Comparison of ENCODE assay signal across 8 cellular contexts in the genomic region with DNA sequence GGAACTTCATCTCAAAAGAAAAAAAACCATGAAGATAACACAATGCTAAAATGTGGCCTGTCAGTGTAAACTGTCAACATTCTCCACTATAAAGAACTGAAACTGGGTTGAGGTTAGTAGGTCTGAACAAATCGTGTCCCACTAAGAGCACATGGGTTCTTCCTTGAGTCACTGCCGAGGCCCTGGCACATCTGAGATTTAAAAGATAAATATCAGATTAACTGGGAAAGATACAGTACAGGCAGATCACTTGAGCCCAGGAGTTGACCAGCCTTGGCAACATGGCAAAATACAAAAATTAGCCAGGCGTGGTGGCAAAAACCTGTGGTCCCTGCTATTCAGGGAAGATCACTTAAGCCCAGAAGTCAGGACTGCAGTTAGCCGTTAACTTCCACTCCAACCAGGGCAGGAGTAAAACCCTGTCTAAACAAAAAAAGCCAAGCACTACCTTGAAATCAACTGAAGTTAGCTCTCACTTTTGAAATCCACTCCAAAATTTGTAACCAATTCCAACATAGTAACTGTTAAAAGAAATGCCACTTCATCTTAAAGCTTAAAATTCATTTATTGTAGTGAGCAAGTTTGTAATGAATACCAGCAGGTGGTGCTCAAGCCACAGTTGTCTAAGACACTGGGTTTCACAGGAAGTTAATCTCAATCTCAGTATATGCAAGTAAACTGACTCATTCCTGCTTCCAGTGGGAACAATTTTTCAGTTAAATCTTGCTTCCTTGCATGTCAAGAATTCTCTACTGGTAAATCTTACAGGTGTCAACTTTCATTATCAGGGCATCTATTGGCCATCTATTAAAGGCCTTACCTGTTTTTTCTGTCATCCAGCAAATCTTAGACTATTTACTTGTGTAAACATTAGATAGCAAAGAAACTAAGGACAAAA. TPM values are rescaled to one million over a fixed set of nuclear protein-coding genes. Genes with fewer than 3 reads are reported as not detected.
DNase-seq lines count a peak whose midpoint lies in the region; ATAC-seq and TF ChIP-seq lines count a peak whose summit lies in the region.

No MANE protein-coding gene starts in this region.

- no peaks in the 10 kb centered on the region for H3K9me3 ChIP-seq in CD4-positive, alpha-beta T cell (ENCODE audit: control insufficient read depth, low read length)
- no peaks in the 10 kb centered on the region for H3K9me3 ChIP-seq in neural cell (ENCODE audit: low read length)

- POLR2A ChIA-PET in CD4-positive, alpha-beta T cell (lab: Charles Lee): interaction anchor here (0.7 to 6.9 kb wide), 9 partner anchors 8 to 137 kb away, joined by 3 to 89 read pairs (median 5); a partner anchor contains a TSS

- intact Hi-C loops in CD4-positive, alpha-beta T cell (cut with DNase I, micrococcal nuclease): loop anchor here (1.0 to 5.0 kb wide), 5 partner anchors 53 to 217 kb away; a partner anchor contains a TSS

- no peak overlapping the region for H2AFZ ChIP-seq in neural cell (ENCODE audit: low read depth, low read length)

- peak overlapping the region; percentile 87 for H3K27ac Mint-ChIP-seq in CD4-positive, alpha-beta T cell
- peak overlapping the region; percentile 81 for H3K27ac Mint-ChIP-seq in activated CD8-positive, alpha-beta memory T cell treated with anti-CD3 and anti-CD28 coated beads, Interleukin-2, amount 10 ng/mL, durations not matched to agents 7 days and 5 days

- peaks cover 61% of the 10 kb centered on the region for H3K4me1 Mint-ChIP-seq in CD4-positive, alpha-beta T cell (ENCODE audit: low read depth)
- peaks cover 55% of the 10 kb centered on the region for H3K4me1 Mint-ChIP-seq in activated CD8-positive, alpha-beta memory T cell treated with anti-CD3 and anti-CD28 coated beads, Interleukin-2, amount 10 ng/mL, durations not matched to agents 7 days and 5 days

- H3K4me2 ChIP-seq in neural cell (ENCODE audit: low read length): no peak overlapping the region

- peak; percentile 37 for ATAC-seq in CD4-positive, alpha-beta T cell (ENCODE audit: poor library complexity)
- ATAC-seq in HG03060 (IDR thresholded peaks at IDR 0.05; ENCODE audit: low read depth, unreplicated experiment): peak; percentile 26
- peak; percentile 21 for ATAC-seq in activated CD8-positive, alpha-beta memory T cell treated with anti-CD3 and anti-CD28 coated beads, Interleukin-2, amount 10 ng/mL, durations not matched to agents 7 days and 5 days

- peak in 9 of 10 experiments; percentile 10 to 53 (median 34) for DNase-seq in CD4-positive, alpha-beta T cell
- DNase-seq in NCI-H345 treated with DMSO at 0.1 percent for 48 hours (lab: John Stamatoyannopoulos, UW; ENCODE audit: unreplicated experiment) (peak; percentile 37), fibroblast of gingiva (ENCODE audit: low read depth) (peak; percentile 79), GOT3 (lab: John Stamatoyannopoulos, UW) (no peak)
- peak; percentile 74 for DNase-seq in activated CD8-positive, alpha-beta memory T cell treated with anti-CD3 and anti-CD28 coated beads, Interleukin-2, amount 10 ng/mL, durations not matched to agents 7 days and 5 days

- peak overlapping the region; percentile 16 for H3K27ac ChIP-seq in CD4-positive, alpha-beta T cell (ENCODE audit: low read depth, low read length)
- no peak overlapping the region for H3K27ac ChIP-seq in neural cell (ENCODE audit: low read length)

- H3K79me2 ChIP-seq in neural cell (replicated peaks; ENCODE audit: insufficient read depth, low read length): peaks cover 15% of the 10 kb centered on the region

- no peaks in the 10 kb centered on the region for H3F3A ChIP-seq in neural cell (ENCODE audit: insufficient read depth, low read length, poor library complexity, severe bottlenecking)

- no peaks in the 10 kb centered on the region for H3K36me3 ChIP-seq in neural cell (ENCODE audit: insufficient read depth, low read length)

- no peaks in the 10 kb centered on the region for H3K27me3 Mint-ChIP-seq in CD4-positive, alpha-beta T cell
- no peaks in the 10 kb centered on the region for H3K27me3 Mint-ChIP-seq in activated CD8-positive, alpha-beta memory T cell treated with anti-CD3 and anti-CD28 coated beads, Interleukin-2, amount 10 ng/mL, durations not matched to agents 7 days and 5 days

- TF ChIP-seq RAD21 in neural cell (conservative IDR thresholded peaks at IDR 0.05): peak; percentile 74

- H3K9ac ChIP-seq in neural cell (ENCODE audit: low read length): peak overlapping the region; percentile 7

- CTCF ChIA-PET in CD4-positive, alpha-beta T cell (lab: Charles Lee): interaction anchor here (0.6 to 1.7 kb wide), 17 partner anchors 9 to 139 kb away, joined by 3 to 50 read pairs (median 4); a partner anchor contains a TSS
- CTCF ChIA-PET in activated CD8-positive, alpha-beta memory T cell treated with anti-CD3 and anti-CD28 coated beads, Interleukin-2, amount 10 ng/mL, durations not matched to agents 7 days and 5 days (lab: Charles Lee): interaction anchor here (0.6 to 4.1 kb wide), 18 partner anchors 12 to 218 kb away, joined by 3 to 47 read pairs (median 4); a partner anchor contains a TSS

- no peaks in the 10 kb centered on the region for H3K27me3 ChIP-seq in CD4-positive, alpha-beta T cell (ENCODE audit: control insufficient read depth, insufficient read depth, low read length)
- H3K27me3 ChIP-seq in neural cell (ENCODE audit: insufficient read depth, low read depth, low read length): no peaks in the 10 kb centered on the region

- TF ChIP-seq CTCF in CD4-positive, alpha-beta T cell (IDR thresholded peaks at IDR 0.05): peak; percentile 82
- peak; percentile 79 for TF ChIP-seq CTCF in neural cell (IDR thresholded peaks at IDR 0.05; ENCODE audit: poor library complexity, severe bottlenecking)

- TF ChIP-seq POLR2A in GM18526 (IDR thresholded peaks at IDR 0.05; ENCODE audit: extremely low read depth, insufficient read length): peak; percentile 19

- no peak for TF ChIP-seq EP300 in neural cell (conservative IDR thresholded peaks at IDR 0.05; ENCODE audit: poor library complexity, severe bottlenecking)

- H3K4me3 ChIP-seq in neural cell (ENCODE audit: low read length): peak overlapping the region; percentile 53

- no peaks in the 10 kb centered on the region for H3K9me2 ChIP-seq in neural cell (ENCODE audit: insufficient read depth, low read length)

- H3K9me3 Mint-ChIP-seq in CD4-positive, alpha-beta T cell: no peaks in the 10 kb centered on the region
- no peaks in the 10 kb centered on the region for H3K9me3 Mint-ChIP-seq in activated CD8-positive, alpha-beta memory T cell treated with anti-CD3 and anti-CD28 coated beads, Interleukin-2, amount 10 ng/mL, durations not matched to agents 7 days and 5 days (ENCODE audit: low read depth)

- H3K36me3 Mint-ChIP-seq in CD4-positive, alpha-beta T cell (ENCODE audit: low read depth): peaks cover 73% of the 10 kb centered on the region
- H3K36me3 Mint-ChIP-seq in activated CD8-positive, alpha-beta memory T cell treated with anti-CD3 and anti-CD28 coated beads, Interleukin-2, amount 10 ng/mL, durations not matched to agents 7 days and 5 days: peaks cover 58% of the 10 kb centered on the region

- H3K4me3 Mint-ChIP-seq in CD4-positive, alpha-beta T cell: peak overlapping the region; percentile 81
- H3K4me3 Mint-ChIP-seq in activated CD8-positive, alpha-beta memory T cell treated with anti-CD3 and anti-CD28 coated beads, Interleukin-2, amount 10 ng/mL, durations not matched to agents 7 days and 5 days: peak overlapping the region; percentile 33

- H4K20me1 ChIP-seq in neural cell (ENCODE audit: insufficient read depth): peaks cover 24% of the 10 kb centered on the region

TF ChIP-seq in neural cell, 6 proteins besides CTCF, POLR2A, EP300 and RAD21:
- TF ChIP-seq EZH2 (IDR thresholded peaks at IDR 0.05; ENCODE audit: borderline replicate concordance, insufficient read depth, low read length, poor library complexity, severe bottlenecking): no peak
- TF ChIP-seq SMC3 (conservative IDR thresholded peaks at IDR 0.05; ENCODE audit: poor library complexity): peak; percentile 75

RNA-seq across cellular contexts. Expression of a gene that starts 5.4 kb away (rescaled TPM):
- over 10,000 TPM; 15,669 to 16,465 TPM for total RNA-seq in CD4-positive, alpha-beta T cell
- 1,000 to 10,000 TPM; 5,026 to 6,984 TPM for total RNA-seq in activated CD8-positive, alpha-beta memory T cell treated with anti-CD3 and anti-CD28 coated beads, Interleukin-2, amount 10 ng/mL, durations not matched to agents 7 days and 5 days
- 9,853 and 10,705 TPM in 2 replicates for polyA plus RNA-seq in neural cell
- polyA minus RNA-seq in neural cell: 10,068 and 10,731 TPM in 2 replicates

RNA-seq across cellular contexts. Expression of a gene that starts 53.9 kb away (rescaled TPM):
- total RNA-seq in CD4-positive, alpha-beta T cell: 10 to 100 TPM; 47.9 to 48.0 TPM
- total RNA-seq in activated CD8-positive, alpha-beta memory T cell treated with anti-CD3 and anti-CD28 coated beads, Interleukin-2, amount 10 ng/mL, durations not matched to agents 7 days and 5 days: 10 to 100 TPM; 65.8 to 66.6 TPM
- polyA plus RNA-seq in neural cell: 30.6 and 34.4 TPM in 2 replicates
- polyA minus RNA-seq in neural cell: 28.5 and 37.7 TPM in 2 replicates
